10 cellular contexts compared by ENCODE assay signal in genomic region chr18:77478619-77479018, GRCh38.
DNase-seq lines count a peak whose midpoint lies in the region; ATAC-seq and TF ChIP-seq lines count a peak whose summit lies in the region.
"Had no signal": no experiment of that assay in that cellular context is flagged by ENCODE, and none has a peak within 500 bp of the region (broad histone marks: within the 10 kb centered on the region; RNA-seq: fewer than 3 reads in every experiment).

No MANE protein-coding gene starts in this region.

- H3K4me1 ChIP-seq in heart right ventricle (peaks cover 0 to 14% (median 0%) of the 10 kb centered on the region in 9 donors), thyroid gland (no peaks in the 10 kb centered on the region), mammary epithelial cell (ENCODE audit: insufficient read depth, low read length) (no peaks in the 10 kb centered on the region)
- H3K4me1 ChIP-seq: stomach had no signal

- WGBS in heart right ventricle, 2 donors: 24 to 27% methylated on average over 6 of the region's 6 CpGs
- WGBS in thyroid gland, 2 donors: 31 to 39% methylated on average over 6 of the region's 6 CpGs
- 24% methylated on average over 5 of the region's 6 CpGs for WGBS in mammary epithelial cell (ENCODE audit: low coverage, missing lambda C conversion rate)

- DNase-seq in DMS53 (lab: John Stamatoyannopoulos, UW): peak; percentile 11
- no peak for DNase-seq in DMS53 treated with DMSO at 0.1 percent for 48 hours (lab: John Stamatoyannopoulos, UW; ENCODE audit: unreplicated experiment)
- DNase-seq in RKO (ENCODE audit: low spot score): peak; percentile 72
- peak in 1 of 2 donors; percentile 81 for DNase-seq in heart right ventricle
- DNase-seq in thyroid gland: peak; percentile 4 to 6
- DNase-seq in 8988T: no peak
- no peak for DNase-seq in DMS153 treated with DMSO at 0.1 percent for 48 hours (lab: John Stamatoyannopoulos, UW; ENCODE audit: unreplicated experiment)
- DNase-seq in mammary epithelial cell: no peak
- DNase-seq: activated T-cell treated with anti-CD3 and anti-CD28 coated beads, Interleukin-2, amount 50 U/mL, for 1 hour; stomach had no signal

- H3K36me3 ChIP-seq in heart right ventricle (no peaks in the 10 kb centered on the region), thyroid gland (no peaks in the 10 kb centered on the region), mammary epithelial cell (ENCODE audit: insufficient read depth, low read length) (no peaks in the 10 kb centered on the region)
- H3K36me3 ChIP-seq: stomach had no signal

- H3K9me3 ChIP-seq in heart right ventricle (peaks cover 0 to 11% (median 0%) of the 10 kb centered on the region in 11 donors), thyroid gland (no peaks in the 10 kb centered on the region), mammary epithelial cell (replicated peaks; ENCODE audit: insufficient read depth, low read length) (peaks cover 3% of the 10 kb centered on the region)
- H3K9me3 ChIP-seq: stomach had no signal

- no peak overlapping the region for H3K9ac ChIP-seq in mammary epithelial cell (ENCODE audit: insufficient read depth, low read length)

- no TSS peak for BruUV-seq in mammary epithelial cell (replicated peaks; lab: Mats Ljungman, UMichigan)

- CTCF ChIA-PET in mammary epithelial cell (lab: Charles Lee; ENCODE audit: low non-redundant PET): no interaction called here

- H3K4me3 ChIP-seq in heart right ventricle (no peak overlapping the region), thyroid gland (replicated peaks in 1 of 3) (no peak overlapping the region), mammary epithelial cell (replicated peaks in 1 of 3; ENCODE audit: insufficient read depth in 1 of 3, low read depth in 2 of 3, low read length in 3 of 3) (no peak overlapping the region)
- H3K4me3 ChIP-seq: stomach had no signal

- no peak overlapping the region for H3K4me2 ChIP-seq in mammary epithelial cell (ENCODE audit: insufficient read depth, low read depth, low read length)

- ATAC-seq in heart right ventricle: peak in 7 of 8 donors; percentile 84 to 98 (median 91)

- H4K20me1 ChIP-seq in mammary epithelial cell (ENCODE audit: insufficient read depth, low read length): no peaks in the 10 kb centered on the region

- TF ChIP-seq POLR2A in thyroid gland (IDR thresholded peaks at IDR 0.05): no peak

- no peaks in the 10 kb centered on the region for H3K79me2 ChIP-seq in mammary epithelial cell (ENCODE audit: insufficient read depth, low read length)

- peaks cover 0 to 8% (median 0%) of the 10 kb centered on the region in 7 donors for H3K27me3 ChIP-seq in heart right ventricle
- no peaks in the 10 kb centered on the region for H3K27me3 ChIP-seq in thyroid gland
- no peaks in the 10 kb centered on the region for H3K27me3 ChIP-seq in mammary epithelial cell (ENCODE audit: insufficient read depth, low read length)
- H3K27me3 ChIP-seq: stomach had no signal

- H3K27ac ChIP-seq in heart right ventricle (peak overlapping the region in 6 of 10 donors; percentile 26 to 62 (median 56)), thyroid gland (peak overlapping the region in 1 of 3 donors; percentile 39), mammary epithelial cell (ENCODE audit: insufficient read depth, low read depth, low read length) (no peak overlapping the region)
- H3K27ac ChIP-seq: stomach had no signal

- dilution Hi-C loops in mammary epithelial cell (cut with HindIII; ENCODE audit: low sequenced_read_pairs): no loop called here

- in situ Hi-C loops in mammary epithelial cell (cut with MboI; ENCODE audit: low sequenced_read_pairs in 2 of 2): no loop called here

- intact Hi-C loops in heart right ventricle (cut with DNase I): loop anchor here in 1 of 10 donors (2.0 kb wide), 1 partner anchor 72 kb away; no protein-coding TSS in a partner anchor
- intact Hi-C loops in thyroid gland (cut with DNase I): no loop called here
- intact Hi-C loops in mammary epithelial cell (cut with micrococcal nuclease): no loop called here

- TF ChIP-seq CTCF in heart right ventricle (IDR thresholded peaks at IDR 0.05): peak in 6 of 9 donors; percentile 19 to 45 (median 25)
- TF ChIP-seq CTCF in thyroid gland (IDR thresholded peaks at IDR 0.05): peak in 1 of 6 experiments; percentile 7
- no peak for TF ChIP-seq CTCF in mammary epithelial cell (conservative IDR thresholded peaks at IDR 0.05 in 1 of 2, IDR thresholded peaks at IDR 0.05 in 1 of 2; ENCODE audit: extremely low read depth in 1 of 2, insufficient read depth in 1 of 2, low read depth in 1 of 2, low read length in 2 of 2)

- no peak overlapping the region for H2AFZ ChIP-seq in mammary epithelial cell (ENCODE audit: low read depth, low read length)

Comparison
In these comparisons a context has a peak if more than half of its experiments do, and no peak if none do; other contexts are left out.
1. DNase-seq: peak in DMS53 (single experiment), RKO (single experiment) and thyroid gland (2 of 2); none in DMS53 treated with DMSO at 0.1 percent for 48 hours (single experiment), 8988T (single experiment), DMS153 treated with DMSO at 0.1 percent for 48 hours (single experiment) and mammary epithelial cell (single experiment).
2. CTCF ChIP-seq: peak in heart right ventricle (6 of 9); none in mammary epithelial cell (0 of 2).